Comparison of ENCODE assay signal across 20 cellular contexts in genomic region chr1:55320891-55321290, GRCh38.
"Had no signal": no experiment of that assay in that cellular context is flagged by ENCODE, and none has a peak within 500 bp of the region (broad histone marks: within the 10 kb centered on the region; RNA-seq: fewer than 3 reads in every experiment).

No MANE protein-coding gene starts in this region.

- H3K4me3 ChIP-seq: dorsolateral prefrontal cortex, gastroesophageal sphincter, heart left ventricle, left ventricle myocardium inferior, thyroid gland had no signal

- DNase-seq: activated B cell treated with CpG ODN at 0.5 μM for 24 hours; activated CD4-positive, alpha-beta memory T cell treated with anti-CD3 and anti-CD28 coated beads, Interleukin-2, amount 10 ng/mL, durations not matched to agents 7 days and 5 days; activated CD4-positive, alpha-beta T cell treated with anti-CD3 and anti-CD28 coated beads for 4 hours; activated naive CD4-positive, alpha-beta T cell treated with Interleukin-2 at 50 U/mL for 16 hours; activated naive CD8-positive, alpha-beta T cell treated with anti-CD3 and anti-CD28 coated beads, Interleukin-2, amount 10 ng/mL, durations not matched to agents 7 days and 5 days; activated T-cell treated with anti-CD3 and anti-CD28 coated beads, Interleukin-2, amount 50 U/mL, for 24 hours; amygdala; central memory CD4-positive, alpha-beta T cell; dorsolateral prefrontal cortex; erythroblast; heart left ventricle; kidney glomerular epithelial cell; left ventricle myocardium inferior; occipital lobe; retina; stimulated activated CD8-positive, alpha-beta memory T cell treated with anti-CD3 and anti-CD28 coated beads, Interleukin-4, amount 100 ng/mL, for 48 hours; stimulated activated naive CD4-positive, alpha-beta T cell; thyroid gland had no signal

- H3K27me3 ChIP-seq: gastroesophageal sphincter, heart left ventricle, thyroid gland had no signal

- H3K4me1 ChIP-seq: thyroid gland had no signal

- H3K36me3 ChIP-seq: gastroesophageal sphincter, heart left ventricle, left ventricle myocardium inferior, thyroid gland had no signal

- H3K36me3 Mint-ChIP-seq: activated naive CD8-positive, alpha-beta T cell treated with anti-CD3 and anti-CD28 coated beads, Interleukin-2, amount 10 ng/mL, durations not matched to agents 7 days and 5 days had no signal

- H3K4me3 Mint-ChIP-seq: activated B cell treated with CpG ODN at 0.5 μM for 24 hours; activated CD4-positive, alpha-beta memory T cell treated with anti-CD3 and anti-CD28 coated beads, Interleukin-2, amount 10 ng/mL, durations not matched to agents 7 days and 5 days; activated naive CD8-positive, alpha-beta T cell treated with anti-CD3 and anti-CD28 coated beads, Interleukin-2, amount 10 ng/mL, durations not matched to agents 7 days and 5 days; activated T-cell treated with anti-CD3 and anti-CD28 coated beads, Interleukin-2, amount 50 U/mL, for 24 hours had no signal

- H3K4me1 Mint-ChIP-seq: activated CD4-positive, alpha-beta memory T cell treated with anti-CD3 and anti-CD28 coated beads, Interleukin-2, amount 10 ng/mL, durations not matched to agents 7 days and 5 days had no signal

- H3K27ac Mint-ChIP-seq: activated B cell treated with CpG ODN at 0.5 μM for 24 hours; activated CD4-positive, alpha-beta memory T cell treated with anti-CD3 and anti-CD28 coated beads, Interleukin-2, amount 10 ng/mL, durations not matched to agents 7 days and 5 days; activated naive CD8-positive, alpha-beta T cell treated with anti-CD3 and anti-CD28 coated beads, Interleukin-2, amount 10 ng/mL, durations not matched to agents 7 days and 5 days; activated T-cell treated with anti-CD3 and anti-CD28 coated beads, Interleukin-2, amount 50 U/mL, for 24 hours; activated T-helper 2 cell treated with anti-CD3 and anti-CD28 coated beads, Interferon-gamma antibody, Interleukin-2, Interleukin-4, amounts not matched to agents 10 μg/mL and 5 μg/mL and 100 μg/mL, durations not matched to agents 14 hours and 24 hours and 36 hours had no signal

- H3K9me3 ChIP-seq: gastroesophageal sphincter, heart left ventricle, left ventricle myocardium inferior, thyroid gland had no signal

- H3K27ac ChIP-seq: dorsolateral prefrontal cortex, gastroesophageal sphincter, heart left ventricle, left ventricle myocardium inferior, thyroid gland had no signal

- H3K9me3 Mint-ChIP-seq: activated B cell treated with CpG ODN at 0.5 μM for 24 hours; activated CD4-positive, alpha-beta memory T cell treated with anti-CD3 and anti-CD28 coated beads, Interleukin-2, amount 10 ng/mL, durations not matched to agents 7 days and 5 days; activated naive CD8-positive, alpha-beta T cell treated with anti-CD3 and anti-CD28 coated beads, Interleukin-2, amount 10 ng/mL, durations not matched to agents 7 days and 5 days; activated T-cell treated with anti-CD3 and anti-CD28 coated beads, Interleukin-2, amount 50 U/mL, for 24 hours; activated T-helper 2 cell treated with anti-CD3 and anti-CD28 coated beads, Interferon-gamma antibody, Interleukin-2, Interleukin-4, amounts not matched to agents 10 μg/mL and 5 μg/mL and 100 μg/mL, durations not matched to agents 14 hours and 24 hours and 36 hours had no signal
